8 cellular contexts compared by ENCODE assay signal in the genomic region with DNA sequence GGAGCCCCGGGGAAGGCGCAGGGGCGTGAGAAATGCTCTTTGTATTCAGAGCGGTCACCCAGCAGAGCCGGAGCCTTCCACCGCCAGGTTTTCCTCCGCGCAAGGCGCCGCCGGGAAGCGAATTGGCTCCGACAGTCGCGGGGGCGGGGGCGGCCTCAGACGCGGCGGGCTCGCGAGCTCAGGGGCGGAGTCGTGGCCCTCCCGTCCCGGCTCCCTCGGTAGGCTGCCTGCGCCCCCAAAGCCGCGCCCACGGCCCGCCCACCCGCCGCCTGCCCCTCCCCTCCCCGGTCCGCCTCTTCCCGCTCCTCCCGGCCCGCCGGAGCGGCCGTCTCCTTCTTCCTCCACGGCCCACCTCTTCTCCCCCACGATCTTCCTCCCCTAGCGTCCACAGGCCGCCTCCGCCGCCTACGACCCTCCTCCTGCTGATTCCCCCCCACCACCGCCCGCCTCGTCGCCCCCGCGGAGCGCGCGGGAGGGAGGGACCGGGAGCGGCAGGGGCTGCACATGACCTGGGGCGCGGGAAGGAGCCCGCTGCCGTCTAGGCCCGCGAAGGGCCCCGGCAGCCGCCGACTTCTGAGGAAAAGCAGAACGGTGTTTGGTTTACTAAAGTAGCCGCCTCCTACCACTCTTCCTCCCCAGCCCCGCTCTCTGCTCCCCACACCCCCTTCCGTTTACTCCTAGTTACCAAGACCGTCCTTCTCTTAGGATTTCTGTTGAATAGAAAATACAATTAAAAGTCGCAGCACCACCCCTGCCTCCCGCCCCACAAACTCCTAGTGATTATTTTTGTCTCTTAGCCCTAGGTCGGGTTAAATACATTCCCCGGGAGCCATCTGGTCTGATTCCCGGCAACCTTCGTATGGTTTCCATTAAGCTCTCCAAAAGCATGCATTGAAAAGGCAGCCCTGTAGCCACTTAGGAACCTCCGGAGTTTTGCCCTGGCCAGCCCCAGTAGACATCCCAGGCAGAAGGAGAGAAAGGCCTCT. TPM values are rescaled to one million over a fixed set of nuclear protein-coding genes. Genes with fewer than 3 reads are reported as not detected.
DNase-seq lines count a peak whose midpoint lies in the region; ATAC-seq and TF ChIP-seq lines count a peak whose summit lies in the region.

No MANE protein-coding gene starts in this region.

- no peaks in the 10 kb centered on the region for H3K9me3 Mint-ChIP-seq in HFFc6
- H3K9me3 Mint-ChIP-seq in activated naive CD8-positive, alpha-beta T cell treated with anti-CD3 and anti-CD28 coated beads, Interleukin-2, amount 10 ng/mL, durations not matched to agents 7 days and 5 days: no peaks in the 10 kb centered on the region
- H3K9me3 Mint-ChIP-seq in osteocyte (ENCODE audit: unreplicated experiment): no peaks in the 10 kb centered on the region

- peak overlapping the region; percentile 89 for H3K4me3 ChIP-seq in thoracic aorta

- H3K4me3 Mint-ChIP-seq in HFFc6 (peak overlapping the region; percentile 89), osteocyte (ENCODE audit: unreplicated experiment) (peak overlapping the region; percentile 74)
- peak overlapping the region; percentile 75 for H3K4me3 Mint-ChIP-seq in activated naive CD8-positive, alpha-beta T cell treated with anti-CD3 and anti-CD28 coated beads, Interleukin-2, amount 10 ng/mL, durations not matched to agents 7 days and 5 days

- H3K9me3 ChIP-seq in thoracic aorta: no peaks in the 10 kb centered on the region

- ATAC-seq in activated naive CD8-positive, alpha-beta T cell treated with anti-CD3 and anti-CD28 coated beads, Interleukin-2, amount 10 ng/mL, durations not matched to agents 7 days and 5 days (ENCODE audit: low read depth): peak; percentile 97
- ATAC-seq in Right ventricle myocardium inferior (peak; percentile 98), thoracic aorta (ENCODE audit: insufficient number of reproducible peaks, low FRiP score, low read depth) (peak; percentile 26)

- H3K27me3 ChIP-seq in thoracic aorta (replicated peaks; ENCODE audit: insufficient read depth): no peaks in the 10 kb centered on the region

- intact Hi-C loops in Right ventricle myocardium inferior (cut with DNase I): loop anchor here (1.0 to 5.0 kb wide), 4 partner anchors 51 to 203 kb away; a partner anchor contains a TSS

- peak overlapping the region; percentile 100 for H3K27ac Mint-ChIP-seq in HFFc6
- H3K27ac Mint-ChIP-seq in activated naive CD8-positive, alpha-beta T cell treated with anti-CD3 and anti-CD28 coated beads, Interleukin-2, amount 10 ng/mL, durations not matched to agents 7 days and 5 days: no peak overlapping the region
- H3K27ac Mint-ChIP-seq in osteocyte (ENCODE audit: unreplicated experiment): peak overlapping the region; percentile 99

- H3K4me1 ChIP-seq in thoracic aorta (ENCODE audit: control insufficient read depth in 1 of 2, low read depth in 2 of 2): peaks cover 26 to 50% of the 10 kb centered on the region in 2 donors

- peaks cover 65% of the 10 kb centered on the region for H3K4me1 Mint-ChIP-seq in HFFc6 (ENCODE audit: low read depth)
- H3K4me1 Mint-ChIP-seq in activated naive CD8-positive, alpha-beta T cell treated with anti-CD3 and anti-CD28 coated beads, Interleukin-2, amount 10 ng/mL, durations not matched to agents 7 days and 5 days: peaks cover 5% of the 10 kb centered on the region
- H3K4me1 Mint-ChIP-seq in osteocyte (ENCODE audit: unreplicated experiment): peaks cover 57% of the 10 kb centered on the region

- no peaks in the 10 kb centered on the region; the same call in none of the 2 replicates for H3K27me3 Mint-ChIP-seq in HFFc6 (ENCODE audit: insufficient read depth)
- peaks cover 41% of the 10 kb centered on the region for H3K27me3 Mint-ChIP-seq in activated naive CD8-positive, alpha-beta T cell treated with anti-CD3 and anti-CD28 coated beads, Interleukin-2, amount 10 ng/mL, durations not matched to agents 7 days and 5 days
- no peaks in the 10 kb centered on the region for H3K27me3 Mint-ChIP-seq in osteocyte (ENCODE audit: unreplicated experiment)

- H3K27ac ChIP-seq in thoracic aorta: peak overlapping the region; percentile 99 to 100

- DNase-seq in GM04504 (ENCODE audit: low read depth) (peak; percentile 88), HFFc6 (peak; percentile 88), NCI-H1048 (lab: John Stamatoyannopoulos, UW) (peak; percentile 89), SKM-1 treated with dmso at 0.1 percent for 144 hours (lab: John Stamatoyannopoulos, UW; ENCODE audit: unreplicated experiment) (peak; percentile 67), Right ventricle myocardium inferior (ENCODE audit: missing footprints) (peak; percentile 95), osteocyte (ENCODE audit: extremely low spot score, unreplicated experiment) (peak; percentile 97), thoracic aorta (ENCODE audit: low spot score) (peak; percentile 79)
- DNase-seq in activated naive CD8-positive, alpha-beta T cell treated with anti-CD3 and anti-CD28 coated beads, Interleukin-2, amount 10 ng/mL, durations not matched to agents 7 days and 5 days: peak; percentile 86

- TF ChIP-seq CTCF in HFFc6 (IDR thresholded peaks at IDR 0.05) (no peak), osteocyte (IDR thresholded peaks at IDR 0.05) (no peak), thoracic aorta (IDR thresholded peaks at IDR 0.05) (peak; percentile 11)

- H3K36me3 Mint-ChIP-seq in HFFc6 (ENCODE audit: low read depth) (no peaks in the 10 kb centered on the region), osteocyte (ENCODE audit: unreplicated experiment) (no peaks in the 10 kb centered on the region)
- no peaks in the 10 kb centered on the region for H3K36me3 Mint-ChIP-seq in activated naive CD8-positive, alpha-beta T cell treated with anti-CD3 and anti-CD28 coated beads, Interleukin-2, amount 10 ng/mL, durations not matched to agents 7 days and 5 days

- no peaks in the 10 kb centered on the region for H3K36me3 ChIP-seq in thoracic aorta

- POLR2A ChIA-PET in activated naive CD8-positive, alpha-beta T cell treated with anti-CD3 and anti-CD28 coated beads, Interleukin-2, amount 10 ng/mL, durations not matched to agents 7 days and 5 days (lab: Charles Lee): no interaction called here

RNA-seq across cellular contexts. Expression of a gene that starts 53.2 kb away (rescaled TPM):
- not detected for total RNA-seq in HFFc6 (2021; fragmentation: NEBNext Ultra II Directional; extraction: Animal tissue kit (Norgen Biotek cat#: 25700))
- total RNA-seq in activated naive CD8-positive, alpha-beta T cell treated with anti-CD3 and anti-CD28 coated beads, Interleukin-2, amount 10 ng/mL, durations not matched to agents 7 days and 5 days: not detected
- not detected for total RNA-seq in Right ventricle myocardium inferior
- not detected in 2 replicates for total RNA-seq in osteocyte
- total RNA-seq in thoracic aorta: not detected

Comparison
In these comparisons a context has a peak if more than half of its experiments do, and no peak if none do; other contexts are left out.
1. Peak in every context shown above with its lines: DNase-seq, ATAC-seq, H3K4me3 ChIP-seq and H3K27ac ChIP-seq.
2. ATAC-seq: peak in every context shown above with its lines; median percentile 98 in Right ventricle myocardium inferior; 97 in activated naive CD8-positive, alpha-beta T cell treated with anti-CD3 and anti-CD28 coated beads, Interleukin-2, amount 10 ng/mL, durations not matched to agents 7 days and 5 days; 26 in thoracic aorta.